Comparison of ENCODE assay signal across 10 cellular contexts in genomic region chr4:183142566-183143545, GRCh38.
A peak's percentile ranks its signal among the peaks of the same experiment; 100 is the strongest.
DNase-seq lines count a peak whose midpoint lies in the region; ATAC-seq and FAIRE-seq lines count a peak whose summit lies in the region.
"Had no signal": no experiment of that assay in that cellular context is flagged by ENCODE, and none has a peak within 500 bp of the region (broad histone marks: within the 10 kb centered on the region; RNA-seq: fewer than 3 reads in every experiment).

No MANE protein-coding gene starts in this region.

- ATAC-seq in GM18907 (IDR thresholded peaks at IDR 0.05; ENCODE audit: unreplicated experiment) = no peak

- DNase-seq in ACHN (peak; percentile 10), HPDE6-E6E7 (ENCODE audit: extremely low spot score) (peak; percentile 60), amniotic stem cell (lab: John Stamatoyannopoulos, UW) (peak; percentile 59), islet precursor cell (peak; percentile 85), AG08396 (ENCODE audit: low spot score) (no peak), germinal center (ENCODE audit: low spot score) (no peak), GM19239 (ENCODE audit: insufficient read length, low spot score) (no peak)
- DNase-seq: DMS53, immature natural killer cell had no signal

- FAIRE-seq in GM19239 (lab: Jason Lieb, UNC) = no peak

- in situ Hi-C loops in ACHN (cut with HindIII; ENCODE audit: low pct_ligation_motif_present, low pct_unique_long_range_greater_than_20kb, low sequenced_read_pairs) = no loop called here

Comparison
In these comparisons a context has a peak if more than half of its experiments do, and no peak if none do; other contexts are left out.
1. DNase-seq: peak in ACHN (single experiment), HPDE6-E6E7 (single experiment), amniotic stem cell (single experiment) and islet precursor cell (single experiment); none in AG08396 (single experiment), germinal center (single experiment) and GM19239 (single experiment).